In the genomic region with DNA sequence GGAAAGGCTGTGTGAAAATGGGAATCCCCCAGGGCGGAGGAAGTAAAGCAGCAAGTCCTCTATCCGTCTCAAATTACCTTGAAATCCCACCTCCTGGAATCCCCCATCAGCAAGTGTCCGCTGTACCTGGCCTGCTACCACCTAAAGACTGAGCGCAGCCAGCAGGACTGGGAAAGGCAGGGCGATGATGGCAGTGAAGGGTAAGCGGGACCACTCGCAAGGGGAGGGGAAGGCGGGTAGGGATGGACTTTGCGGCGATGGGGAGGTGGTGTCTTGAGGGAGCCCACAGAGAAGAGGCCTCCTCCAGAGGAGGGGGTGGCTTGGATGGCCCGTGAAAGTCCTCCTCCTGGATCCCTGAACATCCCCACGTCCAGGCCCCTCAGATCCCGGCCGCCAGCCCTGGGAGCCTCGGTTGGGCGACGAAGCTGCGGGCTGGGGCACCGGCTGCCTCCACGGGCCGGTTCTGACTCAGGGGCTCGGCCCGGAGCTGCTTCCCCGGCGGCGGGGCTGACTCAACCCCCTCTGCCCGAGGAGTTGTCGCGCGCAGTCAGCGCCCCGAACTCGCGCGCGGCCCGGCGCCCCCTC, we compare ENCODE assay signal across 8 cellular contexts. TPM values are rescaled to one million over a fixed set of nuclear protein-coding genes. Genes with fewer than 3 reads are reported as not detected.
DNase-seq lines count a peak whose midpoint lies in the region; TF ChIP-seq lines count a peak whose summit lies in the region.

No MANE protein-coding gene starts in this region.

- H3K18ac ChIP-seq in mesenchymal stem cell (ENCODE audit: low read depth in 1 of 2, low read length in 2 of 2), result peak overlapping the region; percentile 96 to 98

- H2AK5ac ChIP-seq in mesenchymal stem cell (ENCODE audit: low read length, severe bottlenecking), result no peak overlapping the region

- no peaks in the 10 kb centered on the region for H3K36me3 ChIP-seq in Peyer's patch
- no peaks in the 10 kb centered on the region for H3K36me3 ChIP-seq in effector memory CD4-positive, alpha-beta T cell (ENCODE audit: control insufficient read depth, insufficient read depth, low read length)
- peaks cover 6 to 30% of the 10 kb centered on the region in 2 experiments for H3K36me3 ChIP-seq in mesenchymal stem cell (ENCODE audit: control insufficient read depth in 1 of 2, insufficient read depth in 2 of 2, low read depth in 1 of 2, low read length in 2 of 2)

- peak overlapping the region in 1 of 2 experiments; percentile 77 for H3K23ac ChIP-seq in mesenchymal stem cell (ENCODE audit: low read length in 2 of 2)

- H3K4me1 Mint-ChIP-seq in type B pancreatic cell (ENCODE audit: unreplicated experiment), result peaks cover 27% of the 10 kb centered on the region

- peak overlapping the region; percentile 91 for H2AFZ ChIP-seq in mesenchymal stem cell (ENCODE audit: low read depth, low read length)

- H3K4me2 ChIP-seq in mesenchymal stem cell (ENCODE audit: low read length, poor library complexity, severe bottlenecking), result peak overlapping the region; percentile 55

- DNase-seq in NCI-H2171 treated with DMSO at 0.1 percent for 48 hours (lab: John Stamatoyannopoulos, UW), result peak; percentile 14
- no peak for DNase-seq in NCI-H2171 (lab: John Stamatoyannopoulos, UW)
- DNase-seq in Peyer's patch, result no peak
- DNase-seq in effector memory CD4-positive, alpha-beta T cell, result no peak
- peak; percentile 81 for DNase-seq in mesenchymal stem cell
- DNase-seq in type B pancreatic cell (ENCODE audit: extremely low spot score, unreplicated experiment), result no peak
- DNase-seq in foreskin melanocyte, result no peak
- no peak for DNase-seq in RKO (ENCODE audit: low spot score)

- H3K27me3 ChIP-seq in Peyer's patch (no peaks in the 10 kb centered on the region), mesenchymal stem cell (ENCODE audit: control insufficient read depth in 1 of 2, insufficient read depth in 1 of 2, low read length in 2 of 2) (no peaks in the 10 kb centered on the region)
- peaks cover 19% of the 10 kb centered on the region for H3K27me3 ChIP-seq in effector memory CD4-positive, alpha-beta T cell (replicated peaks; ENCODE audit: control insufficient read depth, insufficient read depth, low read length, poor library complexity, severe bottlenecking)

- H3K9me3 ChIP-seq in Peyer's patch, result no peaks in the 10 kb centered on the region
- H3K9me3 ChIP-seq in effector memory CD4-positive, alpha-beta T cell (ENCODE audit: control insufficient read depth, low read length), result no peaks in the 10 kb centered on the region
- H3K9me3 ChIP-seq in mesenchymal stem cell (ENCODE audit: control insufficient read depth, low read length), result no peaks in the 10 kb centered on the region

- H3K4ac ChIP-seq in mesenchymal stem cell (ENCODE audit: low read depth in 1 of 2, low read length in 2 of 2), result peak overlapping the region; percentile 67 to 93

- H3K4me3 Mint-ChIP-seq in type B pancreatic cell, result peak overlapping the region; percentile 89

- peak overlapping the region; percentile 64 to 87 for H2BK12ac ChIP-seq in mesenchymal stem cell (ENCODE audit: low read length in 2 of 2)

- TF ChIP-seq POLR2A in Peyer's patch (IDR thresholded peaks at IDR 0.05), result no peak

- H3K27ac Mint-ChIP-seq in type B pancreatic cell, result peak overlapping the region; percentile 58

- no peaks in the 10 kb centered on the region for H3K9me3 Mint-ChIP-seq in type B pancreatic cell

- H3K4me1 ChIP-seq in Peyer's patch (peaks cover 0 to 11% (median 0%) of the 10 kb centered on the region in 4 donors), mesenchymal stem cell (ENCODE audit: control insufficient read depth, insufficient read depth, low read depth, low read length) (peaks cover 12% of the 10 kb centered on the region)
- H3K4me1 ChIP-seq in effector memory CD4-positive, alpha-beta T cell (ENCODE audit: control insufficient read depth, insufficient read depth, low read length, poor library complexity, severe bottlenecking), result peaks cover 2% of the 10 kb centered on the region

- peak overlapping the region; percentile 78 for H2BK120ac ChIP-seq in mesenchymal stem cell (ENCODE audit: low read depth, low read length)

- peak overlapping the region; percentile 88 for H4K8ac ChIP-seq in mesenchymal stem cell (ENCODE audit: low read length)

- peak overlapping the region; percentile 98 for H3K9ac ChIP-seq in mesenchymal stem cell (ENCODE audit: low read length)

- 3% methylated on average over 14 of the region's 38 CpGs for WGBS in mesenchymal stem cell

- peak overlapping the region in 1 of 2 experiments; percentile 96 for H3K14ac ChIP-seq in mesenchymal stem cell (ENCODE audit: low read length in 2 of 2)

- H2BK5ac ChIP-seq in mesenchymal stem cell (ENCODE audit: low read depth, low read length, poor library complexity, severe bottlenecking), result peak overlapping the region; percentile 88

- H3K27ac ChIP-seq in Peyer's patch, result peak overlapping the region; percentile 63 to 83 (median 72)
- H3K27ac ChIP-seq in effector memory CD4-positive, alpha-beta T cell (ENCODE audit: insufficient read depth, low read length, poor library complexity, severe bottlenecking), result no peak overlapping the region
- H3K27ac ChIP-seq in mesenchymal stem cell (ENCODE audit: low read length, poor library complexity, severe bottlenecking), result peak overlapping the region; percentile 6

- H4K91ac ChIP-seq in mesenchymal stem cell (ENCODE audit: low read length), result peak overlapping the region; percentile 8

- H3K4me3 ChIP-seq in Peyer's patch (peak overlapping the region; percentile 46 to 73 (median 62)), mesenchymal stem cell (ENCODE audit: insufficient read depth in 1 of 2, low read depth in 1 of 2, low read length in 2 of 2) (peak overlapping the region; percentile 97 to 98)
- H3K4me3 ChIP-seq in effector memory CD4-positive, alpha-beta T cell (ENCODE audit: insufficient read depth, low read depth, low read length, poor library complexity, severe bottlenecking), result peak overlapping the region; percentile 25

- peaks cover 4% of the 10 kb centered on the region for H3K79me1 ChIP-seq in mesenchymal stem cell (replicated peaks; ENCODE audit: low read length, poor library complexity, severe bottlenecking)

- peaks cover 24% of the 10 kb centered on the region for H3K27me3 Mint-ChIP-seq in type B pancreatic cell

- peak overlapping the region; percentile 91 for H2BK15ac ChIP-seq in mesenchymal stem cell (ENCODE audit: low read depth, poor library complexity, severe bottlenecking)

- H3K36me3 Mint-ChIP-seq in type B pancreatic cell, result peaks cover 13% of the 10 kb centered on the region

- TF ChIP-seq CTCF in Peyer's patch (IDR thresholded peaks at IDR 0.05) (no peak), type B pancreatic cell (conservative IDR thresholded peaks at IDR 0.05) (no peak)

RNA-seq across cellular contexts. Expression of gene LARP6, which starts 0.6 kb away (rescaled TPM):
- total RNA-seq in Peyer's patch (10 to 100 TPM in 1 of 4 donors, 1 to 10 TPM in 2, under 1 TPM in 1; 0.35 to 23.9 (median 6.0) TPM), type B pancreatic cell (ENCODE audit: low replicate concordance) (13.9 and 15.7 TPM in 2 replicates)
- polyA plus RNA-seq in mesenchymal stem cell (2013, experiment 1 of 2), result 57.0 TPM
- 60.3 TPM for polyA plus RNA-seq in mesenchymal stem cell (2013, experiment 2 of 2)

RNA-seq across cellular contexts. Expression of gene THAP10, which starts 38.9 kb away (rescaled TPM):
- total RNA-seq in Peyer's patch (1 to 10 TPM; 1.2 to 6.0 (median 2.1) TPM), type B pancreatic cell (ENCODE audit: low replicate concordance) (2.7 and 5.3 TPM in 2 replicates)
- 1.2 TPM for polyA plus RNA-seq in mesenchymal stem cell (2013, experiment 1 of 2)
- 1.2 TPM for polyA plus RNA-seq in mesenchymal stem cell (2013, experiment 2 of 2)

RNA-seq across cellular contexts. Expression of gene LRRC49, which starts 39.3 kb away (rescaled TPM):
- total RNA-seq in Peyer's patch, result 1 to 10 TPM in 3 of 4 donors, not detected in 1; 2.7 to 6.0 (median 4.4) TPM
- polyA plus RNA-seq in mesenchymal stem cell (2013, experiment 1 of 2), result 1.7 TPM
- 1.8 TPM for polyA plus RNA-seq in mesenchymal stem cell (2013, experiment 2 of 2)
- 6.7 and 13.4 TPM in 2 replicates for total RNA-seq in type B pancreatic cell (ENCODE audit: low replicate concordance)

Comparison
In these comparisons a context has a peak if more than half of its experiments do, and no peak if none do; other contexts are left out.
1. DNase-seq: peak in NCI-H2171 treated with DMSO at 0.1 percent for 48 hours (single experiment) and mesenchymal stem cell (single experiment); none in NCI-H2171 (single experiment), Peyer's patch (0 of 3), effector memory CD4-positive, alpha-beta T cell (0 of 3), type B pancreatic cell (single experiment), foreskin melanocyte (single experiment) and RKO (single experiment).
2. H3K4me3 ChIP-seq: peak in every context shown above with its lines; median percentile 98 in mesenchymal stem cell; 62 in Peyer's patch; 25 in effector memory CD4-positive, alpha-beta T cell.